ENCODE assay signal across 8 cellular contexts in the genomic region with DNA sequence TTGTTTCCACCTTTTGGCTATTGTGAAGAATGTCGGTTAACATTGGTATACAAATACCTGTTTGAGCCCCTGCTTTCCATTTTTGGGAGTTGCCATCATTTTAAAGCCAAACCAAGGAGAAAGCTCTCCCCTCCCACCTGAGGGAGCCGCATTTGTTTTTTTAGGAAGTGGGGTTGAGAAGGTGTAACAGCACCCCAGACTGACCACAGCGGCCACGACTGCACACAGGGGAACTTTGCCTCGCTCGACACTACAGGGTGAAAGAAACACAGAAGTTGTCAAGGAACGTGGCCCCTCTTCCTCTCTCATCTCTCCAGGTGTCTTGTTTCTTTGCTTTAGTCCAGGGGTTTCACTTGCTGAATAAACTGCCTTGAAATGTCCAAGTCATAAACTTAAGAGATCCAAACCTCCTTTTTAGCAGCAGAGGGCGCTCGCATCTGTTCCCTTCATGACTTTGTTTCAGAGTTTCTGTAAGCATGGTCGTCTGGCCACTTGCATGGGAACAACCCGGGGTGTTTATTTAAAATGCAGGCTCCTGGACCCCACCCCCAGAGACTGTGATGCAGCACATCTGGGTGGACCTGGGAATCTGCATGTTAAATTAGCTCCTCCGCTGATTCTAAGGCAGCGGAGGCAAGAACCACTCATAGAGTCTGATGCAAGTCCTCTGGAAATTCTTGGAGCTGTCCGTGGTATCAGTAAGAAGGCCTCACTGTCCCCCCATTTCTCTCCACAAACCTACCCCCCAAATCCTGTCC. TPM values are rescaled to one million over a fixed set of nuclear protein-coding genes. Genes with fewer than 3 reads are reported as not detected.
DNase-seq lines count a peak whose midpoint lies in the region; ATAC-seq and TF ChIP-seq lines count a peak whose summit lies in the region.

No MANE protein-coding gene starts in this region.

- H4K91ac ChIP-seq in H9 (ENCODE audit: insufficient read length, low read depth, low read length): no peak overlapping the region

- H3K79me1 ChIP-seq in H9 (ENCODE audit: insufficient read depth, low read depth, low read length, poor library complexity, severe bottlenecking): no peaks in the 10 kb centered on the region

- 0 out of 7 replicates have a peak, but pooled peaks cover 0 to 1% (median 0%) of the 10 kb centered on the region in 3 experiments for H3K36me3 Mint-ChIP-seq in H9 (ENCODE audit: insufficient read depth in 1 of 3, low read depth in 3 of 3)
- peaks cover 5% of the 10 kb centered on the region for H3K36me3 Mint-ChIP-seq in activated T-cell treated with anti-CD3 and anti-CD28 coated beads, Interleukin-2, amount 50 U/mL, for 4 hours (ENCODE audit: insufficient read depth)

- no peak overlapping the region for H2BK20ac ChIP-seq in H9 (ENCODE audit: low read depth, low read length, poor library complexity, severe bottlenecking)

- ATAC-seq in activated T-cell treated with anti-CD3 and anti-CD28 coated beads, Interleukin-2, amount 50 U/mL, for 4 hours: no peak
- ATAC-seq in foreskin keratinocyte (no peak), HG03439 (IDR thresholded peaks at IDR 0.05; ENCODE audit: unreplicated experiment) (no peak)

- H3K27ac ChIP-seq in H9 (ENCODE audit: insufficient read length, low read depth, low read length): no peak overlapping the region
- H3K27ac ChIP-seq in OCI-LY1 (ENCODE audit: low read depth, low read length, poor library complexity, severe bottlenecking): no peak overlapping the region
- no peak overlapping the region for H3K27ac ChIP-seq in foreskin keratinocyte
- no peak overlapping the region for H3K27ac ChIP-seq in prostate gland

- no peak overlapping the region for H3K27ac Mint-ChIP-seq in H9

- no peak for TF ChIP-seq POLR2A in prostate gland (IDR thresholded peaks at IDR 0.05)

- H3K23me2 ChIP-seq in H9 (ENCODE audit: insufficient read length, low read depth, low read length, poor library complexity, severe bottlenecking): peaks cover 13% of the 10 kb centered on the region

- H3K56ac ChIP-seq in H9 (ENCODE audit: insufficient read length, low read depth, low read length): no peak overlapping the region

- no peak overlapping the region for H2BK5ac ChIP-seq in H9 (ENCODE audit: insufficient read length, low read length)

- no peaks in the 10 kb centered on the region for H3K9me2 ChIP-seq in OCI-LY1 (ENCODE audit: low read depth, low read length)

- H3K27me3 ChIP-seq in H9 (ENCODE audit: insufficient read depth, low read length): no peaks in the 10 kb centered on the region; the same call in 1 of the 2 replicates
- no peaks in the 10 kb centered on the region for H3K27me3 ChIP-seq in OCI-LY1 (ENCODE audit: insufficient read depth, low read length)
- no peaks in the 10 kb centered on the region for H3K27me3 ChIP-seq in foreskin keratinocyte
- H3K27me3 ChIP-seq in prostate gland (replicated peaks; ENCODE audit: insufficient read depth): no peaks in the 10 kb centered on the region

- H3K4me3 ChIP-seq in OCI-LY1 (ENCODE audit: low read depth, low read length, poor library complexity, severe bottlenecking) (no peak overlapping the region), prostate gland (no peak overlapping the region)

- peaks cover 0 to 2% of the 10 kb centered on the region in 2 experiments; a peak in 2 of 5 replicates for H3K9me3 Mint-ChIP-seq in H9
- no peaks in the 10 kb centered on the region for H3K9me3 Mint-ChIP-seq in activated T-cell treated with anti-CD3 and anti-CD28 coated beads, Interleukin-2, amount 50 U/mL, for 4 hours

- H4K8ac ChIP-seq in H9 (replicated peaks; ENCODE audit: insufficient read length, low read depth, low read length): no peak overlapping the region

- H3K4me3 Mint-ChIP-seq in H9: peak overlapping the region; percentile 4 to 68; a peak in 4 of 5 replicates
- peak overlapping the region; percentile 0 for H3K4me3 Mint-ChIP-seq in activated T-cell treated with anti-CD3 and anti-CD28 coated beads, Interleukin-2, amount 50 U/mL, for 4 hours

- no peak overlapping the region for H2BK12ac ChIP-seq in H9 (ENCODE audit: insufficient read length, low read depth, low read length)

- TF ChIP-seq CTCF in H9 (conservative IDR thresholded peaks at IDR 0.05) (peak; percentile 86), OCI-LY1 (IDR thresholded peaks at IDR 0.05; ENCODE audit: low read length) (peak; percentile 69), foreskin keratinocyte (conservative IDR thresholded peaks at IDR 0.05) (peak; percentile 71), prostate gland (IDR thresholded peaks at IDR 0.05) (peak in 2 of 4 experiments; percentile 24 to 47)

- H2BK120ac ChIP-seq in H9 (ENCODE audit: low read depth, low read length, poor library complexity, severe bottlenecking): no peak overlapping the region

- no peak overlapping the region for H2BK15ac ChIP-seq in H9 (ENCODE audit: low read depth, low read length)

- no peak overlapping the region for H3T11ph ChIP-seq in H9 (ENCODE audit: low read length)

- H3K9ac ChIP-seq in H9 (ENCODE audit: extremely low read depth, insufficient read length, low read length) (no peak overlapping the region), OCI-LY1 (ENCODE audit: low read length) (no peak overlapping the region)

- H3K9me3 ChIP-seq in H9 (ENCODE audit: control insufficient read depth, low read depth, low read length) (no peaks in the 10 kb centered on the region), OCI-LY1 (ENCODE audit: low read length) (no peaks in the 10 kb centered on the region), prostate gland (no peaks in the 10 kb centered on the region)

- DNase-seq in Ammon's horn (ENCODE audit: low spot score): peak; percentile 65
- DNase-seq in H9: peak; percentile 65
- peak; percentile 40 for DNase-seq in activated T-cell treated with anti-CD3 and anti-CD28 coated beads, Interleukin-2, amount 50 U/mL, for 4 hours
- peak; percentile 23 to 51 for DNase-seq in foreskin keratinocyte
- DNase-seq in prostate gland (ENCODE audit: low spot score): peak; percentile 34
- DNase-seq in D341Med (ENCODE audit: low spot score): no peak

- H4K5ac ChIP-seq in H9 (ENCODE audit: insufficient read length, low read depth, low read length): no peak overlapping the region

- H3F3A ChIP-seq in OCI-LY1 (ENCODE audit: insufficient read depth, low read length): no peaks in the 10 kb centered on the region

- H3K79me2 ChIP-seq in H9 (ENCODE audit: insufficient read depth, low read length) (no peaks in the 10 kb centered on the region), OCI-LY1 (ENCODE audit: insufficient read depth, low read length) (no peaks in the 10 kb centered on the region)

- H3K4me1 Mint-ChIP-seq in H9: peaks cover 9 to 14% of the 10 kb centered on the region in 2 experiments
- H3K4me1 Mint-ChIP-seq in activated T-cell treated with anti-CD3 and anti-CD28 coated beads, Interleukin-2, amount 50 U/mL, for 4 hours (ENCODE audit: low read depth): peaks cover 32% of the 10 kb centered on the region

- H3K14ac ChIP-seq in H9 (ENCODE audit: insufficient read depth, low read length): no peak overlapping the region

- H3K18ac ChIP-seq in H9 (ENCODE audit: insufficient read length, low read depth, low read length): no peak overlapping the region

- H3K27me3 Mint-ChIP-seq in H9 (ENCODE audit: low read depth): peaks cover 47% of the 10 kb centered on the region
- H3K27me3 Mint-ChIP-seq in activated T-cell treated with anti-CD3 and anti-CD28 coated beads, Interleukin-2, amount 50 U/mL, for 4 hours (ENCODE audit: low read depth): peaks cover 4% of the 10 kb centered on the region

- no peak overlapping the region for H3K4ac ChIP-seq in H9 (ENCODE audit: low read depth, low read length)

- H3K36me3 ChIP-seq in OCI-LY1 (ENCODE audit: insufficient read depth, low read length) (no peaks in the 10 kb centered on the region), prostate gland (no peaks in the 10 kb centered on the region)

- WGBS in H9 (ENCODE audit: extremely low coverage, insufficient read length, low lambda C conversion rate): no CpG with 5 or more reads among the region's 14 CpGs
- WGBS in prostate gland: 23% methylated on average over 14 of the region's 14 CpGs

- H3K23ac ChIP-seq in H9 (ENCODE audit: insufficient read length, low read depth, low read length): no peak overlapping the region

- intact Hi-C loops in prostate gland (cut with DNase I): loop anchor here (10.0 kb wide), 1 partner anchor 720 kb away; no protein-coding TSS in a partner anchor

- H3K4me1 ChIP-seq in H9 (ENCODE audit: insufficient read depth, low read length): no peaks in the 10 kb centered on the region
- peaks cover 20% of the 10 kb centered on the region for H3K4me1 ChIP-seq in OCI-LY1 (ENCODE audit: insufficient read depth, low read length, severe bottlenecking)
- H3K4me1 ChIP-seq in foreskin keratinocyte: peaks cover 6% of the 10 kb centered on the region
- peaks cover 4% of the 10 kb centered on the region for H3K4me1 ChIP-seq in prostate gland (replicated peaks)

- no peak overlapping the region for H2AK5ac ChIP-seq in H9 (ENCODE audit: insufficient read length, low read length)

- no peak overlapping the region for H2AFZ ChIP-seq in H9 (ENCODE audit: low read length)
- H2AFZ ChIP-seq in OCI-LY1 (ENCODE audit: low read length): no peak overlapping the region

- H4K20me1 ChIP-seq in H9 (ENCODE audit: control insufficient read depth, insufficient read depth, insufficient read length): peaks cover 2% of the 10 kb centered on the region
- H4K20me1 ChIP-seq in OCI-LY1 (ENCODE audit: insufficient read depth, low read length): no peaks in the 10 kb centered on the region

- H3K4me2 ChIP-seq in H9 (ENCODE audit: insufficient read depth, insufficient read length, low read length) (peak overlapping the region; percentile 9), OCI-LY1 (ENCODE audit: low read length) (no peak overlapping the region)

RNA-seq across cellular contexts. Expression of a gene that starts 2.1 kb away (rescaled TPM):
- total RNA-seq in H9 (2021) (1.5 and 1.9 TPM in 2 replicates), foreskin keratinocyte (9.7 and 12.1 TPM in 2 replicates), prostate gland (10 to 100 TPM; 11.7 to 11.9 TPM)
- 1 to 10 TPM; 4.2 to 5.1 (median 4.7) TPM for total RNA-seq in activated T-cell treated with anti-CD3 and anti-CD28 coated beads, Interleukin-2, amount 50 U/mL, for 4 hours
- 6.1 and 6.9 TPM in 2 replicates for polyA plus RNA-seq in foreskin keratinocyte
